In genomic region chr1:206050655-206051235, GRCh38 we compare ENCODE assay signal across 9 cellular contexts. TPM values are rescaled to one million over a fixed set of nuclear protein-coding genes. Genes with fewer than 3 reads are reported as not detected.
A peak's percentile ranks its signal among the peaks of the same experiment; 100 is the strongest.
DNase-seq lines count a peak whose midpoint lies in the region; ATAC-seq and TF ChIP-seq lines count a peak whose summit lies in the region.
"Had no signal": no experiment of that assay in that cellular context is flagged by ENCODE, and none has a peak within 500 bp of the region (broad histone marks: within the 10 kb centered on the region; RNA-seq: fewer than 3 reads in every experiment).

No MANE protein-coding gene starts in this region.

- H3K4me3 ChIP-seq in NB4 (ENCODE audit: low read depth, low read length) (no peak overlapping the region), smooth muscle cell (no peak overlapping the region)

- peaks cover 1% of the 10 kb centered on the region for H3K36me3 Mint-ChIP-seq in activated T-helper 1 cell treated with anti-CD3 and anti-CD28 coated beads, Interleukin-12 subunit alpha, Interleukin-12 subunit beta, Interleukin-2, Interleukin-4 antibody, amounts not matched to agents 30 ng/mL and 10 ng/mL and 1 ng/mL, durations not matched to agents 14 hours and 24 hours and 36 hours (ENCODE audit: low read depth)

- H3K9me3 Mint-ChIP-seq in activated T-helper 1 cell treated with anti-CD3 and anti-CD28 coated beads, Interleukin-12 subunit alpha, Interleukin-12 subunit beta, Interleukin-2, Interleukin-4 antibody, amounts not matched to agents 30 ng/mL and 10 ng/mL and 1 ng/mL, durations not matched to agents 14 hours and 24 hours and 36 hours: no peaks in the 10 kb centered on the region

- no peak overlapping the region for H3K9ac ChIP-seq in smooth muscle cell (ENCODE audit: low read depth)

- peak overlapping the region; percentile 82 for H3K27ac Mint-ChIP-seq in activated T-helper 1 cell treated with anti-CD3 and anti-CD28 coated beads, Interleukin-12 subunit alpha, Interleukin-12 subunit beta, Interleukin-2, Interleukin-4 antibody, amounts not matched to agents 30 ng/mL and 10 ng/mL and 1 ng/mL, durations not matched to agents 14 hours and 24 hours and 36 hours

- H3K4me3 Mint-ChIP-seq in activated T-helper 1 cell treated with anti-CD3 and anti-CD28 coated beads, Interleukin-12 subunit alpha, Interleukin-12 subunit beta, Interleukin-2, Interleukin-4 antibody, amounts not matched to agents 30 ng/mL and 10 ng/mL and 1 ng/mL, durations not matched to agents 14 hours and 24 hours and 36 hours: peak overlapping the region; percentile 65

- H2AFZ ChIP-seq in smooth muscle cell (ENCODE audit: low read depth): no peak overlapping the region

- H3K9me3 ChIP-seq in smooth muscle cell (replicated peaks; ENCODE audit: low read depth): no peaks in the 10 kb centered on the region

- H3K4me1 Mint-ChIP-seq in activated T-helper 1 cell treated with anti-CD3 and anti-CD28 coated beads, Interleukin-12 subunit alpha, Interleukin-12 subunit beta, Interleukin-2, Interleukin-4 antibody, amounts not matched to agents 30 ng/mL and 10 ng/mL and 1 ng/mL, durations not matched to agents 14 hours and 24 hours and 36 hours (ENCODE audit: low read depth): peaks cover 55% of the 10 kb centered on the region

- peak; percentile 97 for DNase-seq in NB4 (ENCODE audit: low read depth)
- peak; percentile 61 for DNase-seq in activated T-helper 1 cell treated with anti-CD3 and anti-CD28 coated beads, Interleukin-12 subunit alpha, Interleukin-12 subunit beta, Interleukin-2, Interleukin-4 antibody, amounts not matched to agents 30 ng/mL and 10 ng/mL and 1 ng/mL, durations not matched to agents 14 hours and 24 hours and 36 hours (ENCODE audit: low spot score)
- DNase-seq in stimulated activated CD4-positive, alpha-beta T cell treated with anti-CD3 and anti-CD28 coated beads, Interleukin-1b, Interleukin-23, amount 100 ng/mL, for 24 hours (ENCODE audit: low read depth in 4 of 4, low spot score in 1 of 4): peak in 3 of 4 experiments; percentile 16 to 45 (median 32)
- DNase-seq in NCI-H526 (lab: John Stamatoyannopoulos, UW): no peak
- DNase-seq in smooth muscle cell (lab: John Stamatoyannopoulos, UW; ENCODE audit: unreplicated experiment): no peak
- no peak for DNase-seq in erythroblast (lab: John Stamatoyannopoulos, UW)

- H3K27ac ChIP-seq in smooth muscle cell (ENCODE audit: low read depth): no peak overlapping the region

- 89% methylated on average over 6 of the region's 6 CpGs for WGBS in smooth muscle cell (ENCODE audit: low lambda C conversion rate)

- TF ChIP-seq POLR2A in NB4 (IDR thresholded peaks at IDR 0.05; ENCODE audit: extremely low read depth, insufficient read length): no peak
- no peak for TF ChIP-seq POLR2A in erythroblast (IDR thresholded peaks at IDR 0.05; ENCODE audit: low read length)

- ATAC-seq in GM18499 (IDR thresholded peaks at IDR 0.05; ENCODE audit: insufficient read depth, unreplicated experiment): peak; percentile 55
- ATAC-seq in HG02623 (IDR thresholded peaks at IDR 0.05; ENCODE audit: unreplicated experiment): peak; percentile 81

- no peak for TF ChIP-seq CTCF in NB4 (IDR thresholded peaks at IDR 0.05; ENCODE audit: low read depth, low read length)
- no peak for TF ChIP-seq CTCF in smooth muscle cell (IDR thresholded peaks at IDR 0.05; ENCODE audit: borderline replicate concordance, insufficient read depth, poor library complexity, severe bottlenecking)

- no peaks in the 10 kb centered on the region for H4K20me1 ChIP-seq in smooth muscle cell (ENCODE audit: low read depth)

- H3K4me2 ChIP-seq in smooth muscle cell: no peak overlapping the region

- no peaks in the 10 kb centered on the region for H3K27me3 ChIP-seq in smooth muscle cell (ENCODE audit: low read depth)

- H3K27me3 Mint-ChIP-seq in activated T-helper 1 cell treated with anti-CD3 and anti-CD28 coated beads, Interleukin-12 subunit alpha, Interleukin-12 subunit beta, Interleukin-2, Interleukin-4 antibody, amounts not matched to agents 30 ng/mL and 10 ng/mL and 1 ng/mL, durations not matched to agents 14 hours and 24 hours and 36 hours (ENCODE audit: insufficient read depth): peaks cover 8% of the 10 kb centered on the region

- H3K79me2 ChIP-seq in smooth muscle cell (ENCODE audit: low read depth): no peaks in the 10 kb centered on the region

- intact Hi-C loops in activated T-helper 1 cell treated with anti-CD3 and anti-CD28 coated beads, Interleukin-12 subunit alpha, Interleukin-12 subunit beta, Interleukin-2, Interleukin-4 antibody, amounts not matched to agents 30 ng/mL and 10 ng/mL and 1 ng/mL, durations not matched to agents 14 hours and 24 hours and 36 hours (cut with micrococcal nuclease): loop anchor here (2.0 to 5.0 kb wide), 3 partner anchors 14 to 48 kb away; partner anchors contain the start of gene RAB7B

- no peaks in the 10 kb centered on the region for H3F3A ChIP-seq in smooth muscle cell (ENCODE audit: low read depth)

- no peaks in the 10 kb centered on the region for H3K36me3 ChIP-seq in smooth muscle cell (ENCODE audit: low read depth)

- H3K4me1 ChIP-seq in smooth muscle cell (ENCODE audit: low read depth): no peaks in the 10 kb centered on the region

RNA-seq across cellular contexts. Expression of gene RHEX, which starts 2.2 kb away (rescaled TPM):
- not detected in 2 replicates for total RNA-seq in activated T-helper 1 cell treated with anti-CD3 and anti-CD28 coated beads, Interleukin-12 subunit alpha, Interleukin-12 subunit beta, Interleukin-2, Interleukin-4 antibody, amounts not matched to agents 30 ng/mL and 10 ng/mL and 1 ng/mL, durations not matched to agents 14 hours and 24 hours and 36 hours
- total RNA-seq in smooth muscle cell: not detected in 2 replicates
- polyA plus RNA-seq in smooth muscle cell: not detected in 2 replicates
- total RNA-seq: fibroblast of villous mesenchyme had no signal

RNA-seq across cellular contexts. Expression of gene CTSE, which starts 27.1 kb away (rescaled TPM):
- not detected in 2 replicates for total RNA-seq in activated T-helper 1 cell treated with anti-CD3 and anti-CD28 coated beads, Interleukin-12 subunit alpha, Interleukin-12 subunit beta, Interleukin-2, Interleukin-4 antibody, amounts not matched to agents 30 ng/mL and 10 ng/mL and 1 ng/mL, durations not matched to agents 14 hours and 24 hours and 36 hours
- not detected in 2 replicates for total RNA-seq in smooth muscle cell
- not detected in 2 replicates for polyA plus RNA-seq in smooth muscle cell
- total RNA-seq: fibroblast of villous mesenchyme had no signal

RNA-seq across cellular contexts. Expression of gene RAB7B, which starts 47.5 kb away (rescaled TPM):
- not detected in 2 replicates for total RNA-seq in activated T-helper 1 cell treated with anti-CD3 and anti-CD28 coated beads, Interleukin-12 subunit alpha, Interleukin-12 subunit beta, Interleukin-2, Interleukin-4 antibody, amounts not matched to agents 30 ng/mL and 10 ng/mL and 1 ng/mL, durations not matched to agents 14 hours and 24 hours and 36 hours
- 8.0 and 13.0 TPM in 2 replicates for total RNA-seq in smooth muscle cell
- polyA plus RNA-seq in smooth muscle cell: 11.5 and 13.6 TPM in 2 replicates

Comparison
In these comparisons a context has a peak if more than half of its experiments do, and no peak if none do; other contexts are left out.
1. DNase-seq: peak in NB4 (single experiment), activated T-helper 1 cell treated with anti-CD3 and anti-CD28 coated beads, Interleukin-12 subunit alpha, Interleukin-12 subunit beta, Interleukin-2, Interleukin-4 antibody, amounts not matched to agents 30 ng/mL and 10 ng/mL and 1 ng/mL, durations not matched to agents 14 hours and 24 hours and 36 hours (single experiment) and stimulated activated CD4-positive, alpha-beta T cell treated with anti-CD3 and anti-CD28 coated beads, Interleukin-1b, Interleukin-23, amount 100 ng/mL, for 24 hours (3 of 4); none in NCI-H526 (0 of 2), smooth muscle cell (single experiment) and erythroblast (0 of 2).